Comparison of ENCODE assay signal across 15 cellular contexts in genomic region chr22:42787357-42787736, GRCh38.
DNase-seq lines count a peak whose midpoint lies in the region; ATAC-seq and TF ChIP-seq lines count a peak whose summit lies in the region.
"Had no signal": no experiment of that assay in that cellular context is flagged by ENCODE, and none has a peak within 500 bp of the region (broad histone marks: within the 10 kb centered on the region; RNA-seq: fewer than 3 reads in every experiment).

No MANE protein-coding gene starts in this region.

- no peak overlapping the region for H3K56ac ChIP-seq in IMR-90 (ENCODE audit: extremely low read depth, insufficient read depth, low read length)

- H3K4me2 ChIP-seq in IMR-90 (ENCODE audit: low read depth, low read length): no peak overlapping the region

- peak overlapping the region; percentile 16 for H2AK9ac ChIP-seq in IMR-90 (replicated peaks; ENCODE audit: low read depth, low read length, poor library complexity)

- no TSS peak for BruUV-seq in IMR-90 (replicated peaks; lab: Mats Ljungman, UMichigan)

- no peak overlapping the region for H4K8ac ChIP-seq in IMR-90 (ENCODE audit: low read depth in 2 of 2, low read length in 2 of 2)

- H4K20me1 ChIP-seq in IMR-90 (ENCODE audit: insufficient read depth, low read length): peaks cover 13% of the 10 kb centered on the region

- dilution Hi-C loops in IMR-90 (cut with HindIII; ENCODE audit: low sequenced_read_pairs, unreplicated experiment): no loop called here

- no peak overlapping the region for H3K18ac ChIP-seq in IMR-90 (ENCODE audit: low read depth, low read length)

- no peaks in the 10 kb centered on the region for H3K9me3 ChIP-seq in IMR-90 (ENCODE audit: control insufficient read depth, insufficient read depth, low read length)
- H3K9me3 ChIP-seq in endodermal cell (ENCODE audit: control insufficient read depth, low read length): no peaks in the 10 kb centered on the region

- H3K4me1 ChIP-seq in IMR-90 (ENCODE audit: control insufficient read depth, insufficient read depth, low read length): peaks cover 15% of the 10 kb centered on the region
- no peaks in the 10 kb centered on the region for H3K4me1 ChIP-seq in endodermal cell (ENCODE audit: control insufficient read depth, insufficient read depth, low read length)

- H3K9ac ChIP-seq in IMR-90 (ENCODE audit: low read depth, low read length) (no peak overlapping the region), endodermal cell (ENCODE audit: extremely low read depth, low read length, poor library complexity, severe bottlenecking) (no peak overlapping the region)

- no peak overlapping the region for H3K4me3 Mint-ChIP-seq in activated T-cell treated with anti-CD3 and anti-CD28 coated beads, Interleukin-2, amount 50 U/mL, for 72 hours
- H3K4me3 Mint-ChIP-seq in endodermal cell: no peak overlapping the region
- no peak overlapping the region for H3K4me3 Mint-ChIP-seq in progenitor cell of endocrine pancreas (ENCODE audit: low read depth)
- H3K4me3 Mint-ChIP-seq: CD14-positive monocyte; CD8-positive, alpha-beta T cell had no signal

- H3K9me3 Mint-ChIP-seq in activated T-cell treated with anti-CD3 and anti-CD28 coated beads, Interleukin-2, amount 50 U/mL, for 72 hours: no peaks in the 10 kb centered on the region
- H3K9me3 Mint-ChIP-seq in endodermal cell (no peaks in the 10 kb centered on the region), progenitor cell of endocrine pancreas (ENCODE audit: low read depth) (no peaks in the 10 kb centered on the region)
- H3K9me3 Mint-ChIP-seq: CD14-positive monocyte; CD8-positive, alpha-beta T cell had no signal

- WGBS in IMR-90 (ENCODE audit: extremely low coverage in 2 of 2, insufficient read length in 1 of 2), 2 experiments: 79% methylated on average over 3 of the region's 14 CpGs; no CpG with 5 or more reads in 1 of the 2 experiments
- 91% methylated on average over 12 to 14 of the region's 14 CpGs for WGBS in endodermal cell (ENCODE audit: insufficient coverage in 1 of 2, insufficient read length in 1 of 2), 2 experiments

- no peak overlapping the region for H4K5ac ChIP-seq in IMR-90 (ENCODE audit: low read depth, low read length)

- H3K79me1 ChIP-seq in IMR-90 (ENCODE audit: low read depth in 1 of 2, low read length in 2 of 2): peaks cover 0 to 3% of the 10 kb centered on the region in 2 experiments; a peak in 1 of 4 replicates

- no peak overlapping the region for H2AK5ac ChIP-seq in IMR-90 (ENCODE audit: low read depth, low read length)

- no peak overlapping the region for H2AFZ ChIP-seq in IMR-90 (replicated peaks; ENCODE audit: low read length, poor library complexity)

- H3K36me3 Mint-ChIP-seq in activated T-cell treated with anti-CD3 and anti-CD28 coated beads, Interleukin-2, amount 50 U/mL, for 72 hours (ENCODE audit: insufficient read depth in 2 of 2): no peaks in the 10 kb centered on the region
- H3K36me3 Mint-ChIP-seq in endodermal cell (ENCODE audit: low read depth) (no peaks in the 10 kb centered on the region), progenitor cell of endocrine pancreas (ENCODE audit: insufficient read depth) (no peaks in the 10 kb centered on the region)
- H3K36me3 Mint-ChIP-seq: CD14-positive monocyte; CD8-positive, alpha-beta T cell had no signal

- H3K4me1 Mint-ChIP-seq in activated T-cell treated with anti-CD3 and anti-CD28 coated beads, Interleukin-2, amount 50 U/mL, for 72 hours (ENCODE audit: low read depth): no peaks in the 10 kb centered on the region
- H3K4me1 Mint-ChIP-seq in endodermal cell (no peaks in the 10 kb centered on the region), progenitor cell of endocrine pancreas (ENCODE audit: low read depth) (no peaks in the 10 kb centered on the region)
- H3K4me1 Mint-ChIP-seq: CD14-positive monocyte had no signal

- TF ChIP-seq CTCF in IMR-90 (conservative IDR thresholded peaks at IDR 0.05; ENCODE audit: low read depth, low read length): no peak
- TF ChIP-seq CTCF in endodermal cell (conservative IDR thresholded peaks at IDR 0.05): no peak
- TF ChIP-seq CTCF in progenitor cell of endocrine pancreas (IDR thresholded peaks at IDR 0.05; ENCODE audit: unreplicated experiment): no peak

- no peak for ATAC-seq in activated T-cell treated with anti-CD3 and anti-CD28 coated beads, Interleukin-2, amount 50 U/mL, for 72 hours (replicated peaks in 1 of 2)
- ATAC-seq in IMR-90 (ENCODE audit: low read depth): no peak
- ATAC-seq: CD8-positive, alpha-beta T cell had no signal

- no peak for TF ChIP-seq RAD21 in IMR-90 (IDR thresholded peaks at IDR 0.05; ENCODE audit: low read length)

- no peak overlapping the region for H2BK120ac ChIP-seq in IMR-90 (ENCODE audit: low read depth, low read length)

- CTCF ChIA-PET in IMR-90 (lab: Yijun Ruan, JAX): no interaction called here

- TF ChIP-seq POLR2A in IMR-90 (IDR thresholded peaks at IDR 0.05; ENCODE audit: low read depth, low read length): no peak

- H2BK15ac ChIP-seq in IMR-90 (ENCODE audit: low read depth, low read length): no peak overlapping the region

- H3K4ac ChIP-seq in IMR-90 (ENCODE audit: low read depth, low read length): no peak overlapping the region

- H3K27me3 ChIP-seq in IMR-90 (ENCODE audit: control insufficient read depth, insufficient read depth, low read length) (no peaks in the 10 kb centered on the region), endodermal cell (ENCODE audit: control insufficient read depth, insufficient read depth, low read length, poor library complexity, severe bottlenecking) (no peaks in the 10 kb centered on the region)

- H3K27ac Mint-ChIP-seq in activated T-cell treated with anti-CD3 and anti-CD28 coated beads, Interleukin-2, amount 50 U/mL, for 72 hours: peak overlapping the region; percentile 43
- H3K27ac Mint-ChIP-seq in endodermal cell: no peak overlapping the region
- H3K27ac Mint-ChIP-seq in progenitor cell of endocrine pancreas: peak overlapping the region; percentile 20
- H3K27ac Mint-ChIP-seq: CD8-positive, alpha-beta T cell had no signal

- DNase-seq in activated T-cell treated with anti-CD3 and anti-CD28 coated beads, Interleukin-2, amount 50 U/mL, for 72 hours: no peak
- DNase-seq in activated T-cell treated with anti-CD3 and anti-CD28 coated beads, Interleukin-2, amount 50 U/mL, for 48 hours: no peak
- DNase-seq in IMR-90: no peak
- DNase-seq in endodermal cell: peak; percentile 41
- DNase-seq in progenitor cell of endocrine pancreas (ENCODE audit: low spot score, unreplicated experiment): no peak
- no peak for DNase-seq in Kasumi-1 (lab: John Stamatoyannopoulos, UW)
- DNase-seq in NCI-H748 (lab: John Stamatoyannopoulos, UW; ENCODE audit: unreplicated experiment): no peak
- no peak for DNase-seq in HT-29 (ENCODE audit: low spot score)
- DNase-seq: CD8-positive, alpha-beta T cell; COR-L47; DND-41; GF-D8; HCEC 1CT had no signal

- H3K4me3 ChIP-seq in IMR-90 (ENCODE audit: insufficient read depth, low read depth, low read length) (no peak overlapping the region), endodermal cell (ENCODE audit: low read length) (no peak overlapping the region)

- intact Hi-C loops in IMR-90 (cut with micrococcal nuclease): no loop called here

- no peak overlapping the region for H2BK5ac ChIP-seq in IMR-90 (ENCODE audit: low read depth, low read length, poor library complexity, severe bottlenecking)

- no peak overlapping the region for H3K14ac ChIP-seq in IMR-90 (replicated peaks; ENCODE audit: low read depth, low read length)

- H3K23ac ChIP-seq in IMR-90 (ENCODE audit: low read depth, low read length): no peak overlapping the region

- H3K36me3 ChIP-seq in IMR-90 (ENCODE audit: control insufficient read depth, insufficient read depth, low read length) (no peaks in the 10 kb centered on the region), endodermal cell (ENCODE audit: control insufficient read depth, insufficient read depth, low read length) (no peaks in the 10 kb centered on the region)

- H3K27me3 Mint-ChIP-seq in activated T-cell treated with anti-CD3 and anti-CD28 coated beads, Interleukin-2, amount 50 U/mL, for 72 hours (ENCODE audit: low read depth): no peaks in the 10 kb centered on the region
- H3K27me3 Mint-ChIP-seq in endodermal cell (ENCODE audit: insufficient read depth): peaks cover 2% of the 10 kb centered on the region
- no peaks in the 10 kb centered on the region for H3K27me3 Mint-ChIP-seq in progenitor cell of endocrine pancreas

- in situ Hi-C loops in IMR-90 (cut with MboI; ENCODE audit: low sequenced_read_pairs): loop anchor here (10.0 kb wide), 1 partner anchor 123 kb away; no protein-coding TSS in a partner anchor

- no peak overlapping the region for H2BK20ac ChIP-seq in IMR-90 (ENCODE audit: low read depth, low read length)

- POLR2A ChIA-PET in IMR-90 (lab: Charles Lee; ENCODE audit: unreplicated experiment): no interaction called here

- H3K27ac ChIP-seq in IMR-90 (ENCODE audit: insufficient read depth, low read length): no peak overlapping the region
- H3K27ac ChIP-seq in endodermal cell (ENCODE audit: low read depth, low read length): no peak overlapping the region
- H3K27ac ChIP-seq: 22Rv1 had no signal

- H4K91ac ChIP-seq in IMR-90 (ENCODE audit: insufficient read depth, low read depth, low read length): no peak overlapping the region

- peaks cover 16% of the 10 kb centered on the region for H3K9me1 ChIP-seq in IMR-90 (ENCODE audit: insufficient read depth, low read length)

TF ChIP-seq in IMR-90, 13 proteins besides CTCF, POLR2A, EP300 and RAD21:
- TF ChIP-seq RFX5 (IDR thresholded peaks at IDR 0.05; ENCODE audit: low read depth, low read length) (no peak), MAFK (IDR thresholded peaks at IDR 0.05; ENCODE audit: low read depth, low read length) (no peak), FOS (IDR thresholded peaks at IDR 0.05; ENCODE audit: low read depth, low read length) (no peak), NFE2L2 (IDR thresholded peaks at IDR 0.05; ENCODE audit: low read depth, low read length) (no peak), CHD1 (IDR thresholded peaks at IDR 0.05; ENCODE audit: low read depth, low read length) (no peak), ELK1 (IDR thresholded peaks at IDR 0.05; ENCODE audit: borderline replicate concordance, low read depth, low read length) (no peak), MXI1 (IDR thresholded peaks at IDR 0.05; ENCODE audit: borderline replicate concordance, low read depth, low read length) (no peak)
